In the genomic region with DNA sequence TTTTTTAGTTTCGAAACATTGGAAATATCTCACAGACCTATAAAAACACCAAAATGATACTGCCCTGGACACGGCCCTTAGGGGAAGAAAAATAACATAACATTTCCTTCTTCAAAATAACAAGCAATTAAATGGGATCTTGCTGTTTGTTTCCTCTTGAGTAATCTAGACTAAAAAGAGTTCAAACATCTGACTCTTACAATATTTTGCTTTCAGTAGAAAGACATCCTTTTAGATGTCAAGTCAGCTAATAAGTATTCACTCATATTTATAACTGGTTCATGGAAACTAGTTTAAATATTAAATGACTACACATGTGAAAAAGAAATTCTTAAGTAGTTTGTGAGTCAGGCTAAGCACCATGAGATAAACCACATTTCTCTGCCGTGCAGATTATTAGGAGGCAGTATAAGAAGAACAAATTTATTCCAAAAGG, we compare ENCODE assay signal across 11 cellular contexts.
DNase-seq lines count a peak whose midpoint lies in the region; ATAC-seq and TF ChIP-seq lines count a peak whose summit lies in the region.
"Had no signal": no experiment of that assay in that cellular context is flagged by ENCODE, and none has a peak within 500 bp of the region (broad histone marks: within the 10 kb centered on the region; RNA-seq: fewer than 3 reads in every experiment).

No MANE protein-coding gene starts in this region.

- H3K4me3 Mint-ChIP-seq in activated T-cell treated with anti-CD3 and anti-CD28 coated beads, Interleukin-2, amount 50 U/mL, for 72 hours: no peak overlapping the region
- H3K4me3 Mint-ChIP-seq: CD4-positive, CD25-positive, alpha-beta regulatory T cell had no signal

- H3K4me1 Mint-ChIP-seq in activated T-cell treated with anti-CD3 and anti-CD28 coated beads, Interleukin-2, amount 50 U/mL, for 72 hours (ENCODE audit: low read depth): peaks cover 36% of the 10 kb centered on the region

- H3K4me3 ChIP-seq in cardiac fibroblast (replicated peaks in 1 of 2; ENCODE audit: low read depth in 2 of 2, low read length in 2 of 2) (no peak overlapping the region), lung (no peak overlapping the region), upper lobe of left lung (no peak overlapping the region)
- H3K4me3 ChIP-seq: K562 had no signal

- peak overlapping the region; percentile 13 for H3K27ac Mint-ChIP-seq in activated T-cell treated with anti-CD3 and anti-CD28 coated beads, Interleukin-2, amount 50 U/mL, for 72 hours
- H3K27ac Mint-ChIP-seq: CD4-positive, CD25-positive, alpha-beta regulatory T cell had no signal

- H3K27me3 ChIP-seq in lung (ENCODE audit: control insufficient read depth, insufficient read depth) (no peaks in the 10 kb centered on the region), upper lobe of left lung (no peaks in the 10 kb centered on the region)

- no peaks in the 10 kb centered on the region for H3K9me3 ChIP-seq in lung (ENCODE audit: control insufficient read depth in 2 of 2, insufficient read depth in 1 of 2, low read length in 1 of 2)
- no peaks in the 10 kb centered on the region for H3K9me3 ChIP-seq in upper lobe of left lung

- 23 to 38% methylated on average over 3 of the region's 3 CpGs for WGBS in lung, 2 donors
- WGBS in upper lobe of left lung, 2 donors: 40 to 44% methylated on average over 3 of the region's 3 CpGs

- peaks cover 0 to 7% of the 10 kb centered on the region in 2 donors for H3K4me1 ChIP-seq in lung (ENCODE audit: control insufficient read depth in 2 of 2, insufficient read depth in 2 of 2, low read length in 2 of 2)
- H3K4me1 ChIP-seq in upper lobe of left lung: peaks cover 40 to 57% (median 46%) of the 10 kb centered on the region in 4 donors

- no peaks in the 10 kb centered on the region for H3K36me3 Mint-ChIP-seq in activated T-cell treated with anti-CD3 and anti-CD28 coated beads, Interleukin-2, amount 50 U/mL, for 72 hours (ENCODE audit: insufficient read depth in 2 of 2)
- H3K36me3 Mint-ChIP-seq: CD4-positive, CD25-positive, alpha-beta regulatory T cell had no signal

- TF ChIP-seq POLR2A in upper lobe of left lung (IDR thresholded peaks at IDR 0.05): no peak

- TF ChIP-seq CTCF in cardiac fibroblast (IDR thresholded peaks at IDR 0.05; ENCODE audit: low read depth, low read length) (no peak), lung (IDR thresholded peaks at IDR 0.05; ENCODE audit: control extremely low read depth, extremely low read depth) (no peak), upper lobe of left lung (IDR thresholded peaks at IDR 0.05) (no peak)

- ATAC-seq in activated T-cell treated with anti-CD3 and anti-CD28 coated beads, Interleukin-2, amount 50 U/mL, for 72 hours (replicated peaks in 1 of 2): peak; percentile 10 to 16
- ATAC-seq in lung (ENCODE audit: insufficient read depth, low FRiP score): peak; percentile 43
- ATAC-seq in upper lobe of left lung (ENCODE audit: low FRiP score in 2 of 2): peak in 1 of 2 donors; percentile 57
- no peak for ATAC-seq in GM19467 (IDR thresholded peaks at IDR 0.05; ENCODE audit: unreplicated experiment)
- no peak for ATAC-seq in GM19035 (IDR thresholded peaks at IDR 0.05; ENCODE audit: unreplicated experiment)
- ATAC-seq: K562 had no signal

- no peak for DNase-seq in activated T-cell treated with anti-CD3 and anti-CD28 coated beads, Interleukin-2, amount 50 U/mL, for 72 hours
- no peak for DNase-seq in activated T-cell treated with anti-CD3 and anti-CD28 coated beads, Interleukin-2, amount 50 U/mL, for 1 hour
- peak; percentile 65 to 75 for DNase-seq in cardiac fibroblast (ENCODE audit: low read depth in 2 of 2)
- DNase-seq in lung (ENCODE audit: low spot score): no peak
- no peak for DNase-seq in upper lobe of left lung
- DNase-seq in A172 (ENCODE audit: low spot score): no peak
- DNase-seq: T1000 had no signal

- H3K27ac ChIP-seq in lung (ENCODE audit: low read depth in 1 of 2, low read length in 1 of 2) (peak overlapping the region in 1 of 2 donors; percentile 60), upper lobe of left lung (peak overlapping the region; percentile 26 to 74 (median 72))

- TF ChIP-seq EP300 in upper lobe of left lung (IDR thresholded peaks at IDR 0.05): no peak

- no peaks in the 10 kb centered on the region for H3K27me3 Mint-ChIP-seq in activated T-cell treated with anti-CD3 and anti-CD28 coated beads, Interleukin-2, amount 50 U/mL, for 72 hours (ENCODE audit: low read depth)
- H3K27me3 Mint-ChIP-seq: CD4-positive, CD25-positive, alpha-beta regulatory T cell had no signal

- H3K9me3 Mint-ChIP-seq in activated T-cell treated with anti-CD3 and anti-CD28 coated beads, Interleukin-2, amount 50 U/mL, for 72 hours: no peaks in the 10 kb centered on the region

- H3K36me3 ChIP-seq in lung (ENCODE audit: control insufficient read depth in 2 of 2, insufficient read depth in 2 of 2, low read length in 2 of 2) (no peaks in the 10 kb centered on the region), upper lobe of left lung (no peaks in the 10 kb centered on the region)

Comparison
In these comparisons a context has a peak if more than half of its experiments do, and no peak if none do; other contexts are left out.
1. ATAC-seq: peak in activated T-cell treated with anti-CD3 and anti-CD28 coated beads, Interleukin-2, amount 50 U/mL, for 72 hours (2 of 2) and lung (single experiment); none in GM19467 (single experiment) and GM19035 (single experiment).
2. DNase-seq: peak in cardiac fibroblast (2 of 2); none in activated T-cell treated with anti-CD3 and anti-CD28 coated beads, Interleukin-2, amount 50 U/mL, for 72 hours (0 of 2), activated T-cell treated with anti-CD3 and anti-CD28 coated beads, Interleukin-2, amount 50 U/mL, for 1 hour (single experiment), lung (single experiment), upper lobe of left lung (0 of 2) and A172 (single experiment).